35 cellular contexts compared by ENCODE assay signal in the genomic region with DNA sequence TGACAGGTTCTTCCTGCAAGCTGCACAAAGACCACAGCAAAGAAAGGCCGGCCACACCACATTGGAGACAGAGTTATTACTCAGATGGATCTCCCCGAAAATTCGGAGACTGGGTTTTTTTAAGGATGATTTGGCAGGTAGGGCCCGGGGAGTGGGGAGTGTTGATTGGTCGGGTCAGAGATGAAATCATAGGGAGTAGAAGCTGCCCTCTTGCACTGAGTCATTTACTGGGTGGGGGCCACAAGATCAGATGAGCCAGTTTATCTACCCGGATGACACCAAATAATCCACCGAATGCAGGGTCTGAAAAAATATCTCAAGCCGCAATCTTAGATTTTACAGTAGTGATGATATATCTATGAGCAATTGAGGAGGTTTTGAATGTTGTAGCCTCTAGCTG.
"Had no signal": no experiment of that assay in that cellular context is flagged by ENCODE, and none has a peak within 500 bp of the region (broad histone marks: within the 10 kb centered on the region; RNA-seq: fewer than 3 reads in every experiment).

No MANE protein-coding gene starts in this region.

- H3K9me3 Mint-ChIP-seq: activated CD4-positive, alpha-beta T cell treated with anti-CD3 and anti-CD28 coated beads, Interleukin-2, amount 10 ng/mL, durations not matched to agents 24 days and 14 days; activated naive CD4-positive, alpha-beta T cell treated with anti-CD3 and anti-CD28 coated beads, Interleukin-2, amount 10 ng/mL, durations not matched to agents 7 days and 5 days; activated naive CD8-positive, alpha-beta T cell treated with anti-CD3 and anti-CD28 coated beads, Interleukin-2, amount 10 ng/mL, durations not matched to agents 7 days and 5 days; activated T-helper 1 cell treated with anti-CD3 and anti-CD28 coated beads, Interleukin-12 subunit alpha, Interleukin-12 subunit beta, Interleukin-2, Interleukin-4 antibody, amounts not matched to agents 30 ng/mL and 10 ng/mL and 1 ng/mL, durations not matched to agents 14 hours and 24 hours and 36 hours; brain had no signal

- H3K4me3 ChIP-seq: ascending aorta, breast epithelium, coronary artery, dorsolateral prefrontal cortex, esophagus muscularis mucosa, gastrocnemius medialis, heart left ventricle had no signal

- H3K36me3 Mint-ChIP-seq: activated CD4-positive, alpha-beta memory T cell treated with anti-CD3 and anti-CD28 coated beads for 36 hours; activated CD8-positive, alpha-beta memory T cell treated with anti-CD3 and anti-CD28 coated beads, Interleukin-2, amount 10 ng/mL, durations not matched to agents 7 days and 5 days; activated naive CD4-positive, alpha-beta T cell treated with anti-CD3 and anti-CD28 coated beads, Interleukin-2, amount 10 ng/mL, durations not matched to agents 7 days and 5 days; activated naive CD4-positive, alpha-beta T cell treated with anti-CD3 and anti-CD28 coated beads, Interleukin-2, amount 50 U/mL, for 72 hours; activated naive CD8-positive, alpha-beta T cell treated with anti-CD3 and anti-CD28 coated beads, Interleukin-2, amount 10 ng/mL, durations not matched to agents 7 days and 5 days; brain had no signal

- H3K27ac ChIP-seq: ascending aorta, breast epithelium, coronary artery, dorsolateral prefrontal cortex, esophagus muscularis mucosa, foreskin keratinocyte, gastrocnemius medialis, heart left ventricle had no signal

- H3K27me3 Mint-ChIP-seq: activated CD4-positive, alpha-beta memory T cell treated with anti-CD3 and anti-CD28 coated beads for 36 hours; activated CD4-positive, alpha-beta T cell treated with anti-CD3 and anti-CD28 coated beads for 36 hours; activated CD4-positive, alpha-beta T cell treated with anti-CD3 and anti-CD28 coated beads, Interleukin-2, amount 10 ng/mL, durations not matched to agents 24 days and 14 days; activated CD8-positive, alpha-beta memory T cell treated with anti-CD3 and anti-CD28 coated beads, Interleukin-2, amount 10 ng/mL, durations not matched to agents 7 days and 5 days; activated naive CD4-positive, alpha-beta T cell treated with anti-CD3 and anti-CD28 coated beads, Interleukin-2, amount 10 ng/mL, durations not matched to agents 7 days and 5 days; activated naive CD8-positive, alpha-beta T cell treated with anti-CD3 and anti-CD28 coated beads, Interleukin-2, amount 10 ng/mL, durations not matched to agents 7 days and 5 days; brain; central memory CD8-positive, alpha-beta T cell; dendritic cell treated with granulocyte-macrophage colony-stimulating factor and Interleukin-4, amounts not matched to agents 40 ng/mL and 50 ng/mL, for 4 days; effector memory CD8-positive, alpha-beta T cell; T-helper 17 cell had no signal

- H3K4me1 ChIP-seq: ascending aorta, breast epithelium, esophagus muscularis mucosa, foreskin keratinocyte, gastrocnemius medialis, heart left ventricle had no signal

- H3K4me1 Mint-ChIP-seq: activated CD4-positive, alpha-beta T cell treated with anti-CD3 and anti-CD28 coated beads for 36 hours; activated CD4-positive, alpha-beta T cell treated with anti-CD3 and anti-CD28 coated beads, Interleukin-2, amount 10 ng/mL, durations not matched to agents 24 days and 14 days; activated CD8-positive, alpha-beta memory T cell treated with anti-CD3 and anti-CD28 coated beads, Interleukin-2, amount 10 ng/mL, durations not matched to agents 7 days and 5 days; activated naive CD4-positive, alpha-beta T cell treated with anti-CD3 and anti-CD28 coated beads, Interleukin-2, amount 10 ng/mL, durations not matched to agents 7 days and 5 days; activated naive CD8-positive, alpha-beta T cell treated with anti-CD3 and anti-CD28 coated beads, Interleukin-2, amount 10 ng/mL, durations not matched to agents 7 days and 5 days; central memory CD8-positive, alpha-beta T cell; T-helper 17 cell had no signal

- H3K27me3 ChIP-seq: ascending aorta, breast epithelium, esophagus muscularis mucosa, foreskin keratinocyte, gastrocnemius medialis, heart left ventricle had no signal

- ATAC-seq: activated CD4-positive, alpha-beta T cell treated with anti-CD3 and anti-CD28 coated beads for 36 hours; activated CD8-positive, alpha-beta memory T cell treated with anti-CD3 and anti-CD28 coated beads, Interleukin-2, amount 10 ng/mL, durations not matched to agents 7 days and 5 days; activated CD8-positive, alpha-beta T cell treated with anti-CD3 and anti-CD28 coated beads, Interleukin-2, amount 10 ng/mL, durations not matched to agents 7 days and 5 days; activated naive CD4-positive, alpha-beta T cell treated with anti-CD3 and anti-CD28 coated beads, Interleukin-2, amount 50 U/mL, for 72 hours; effector memory CD8-positive, alpha-beta T cell; foreskin keratinocyte; gastrocnemius medialis; heart left ventricle; T-helper 17 cell had no signal

- H3K4me3 Mint-ChIP-seq: activated CD4-positive, alpha-beta memory T cell treated with anti-CD3 and anti-CD28 coated beads for 36 hours; activated CD4-positive, alpha-beta T cell treated with anti-CD3 and anti-CD28 coated beads for 36 hours; activated CD4-positive, alpha-beta T cell treated with anti-CD3 and anti-CD28 coated beads, Interleukin-2, amount 10 ng/mL, durations not matched to agents 24 days and 14 days; activated CD8-positive, alpha-beta memory T cell treated with anti-CD3 and anti-CD28 coated beads, Interleukin-2, amount 10 ng/mL, durations not matched to agents 7 days and 5 days; activated CD8-positive, alpha-beta T cell treated with anti-CD3 and anti-CD28 coated beads, Interleukin-2, amount 10 ng/mL, durations not matched to agents 7 days and 5 days; activated naive CD4-positive, alpha-beta T cell treated with anti-CD3 and anti-CD28 coated beads, Interleukin-2, amount 10 ng/mL, durations not matched to agents 7 days and 5 days; activated naive CD8-positive, alpha-beta T cell treated with anti-CD3 and anti-CD28 coated beads, Interleukin-2, amount 10 ng/mL, durations not matched to agents 7 days and 5 days; activated T-helper 1 cell treated with anti-CD3 and anti-CD28 coated beads, Interleukin-12 subunit alpha, Interleukin-12 subunit beta, Interleukin-2, Interleukin-4 antibody, amounts not matched to agents 30 ng/mL and 10 ng/mL and 1 ng/mL, durations not matched to agents 14 hours and 24 hours and 36 hours; brain; central memory CD8-positive, alpha-beta T cell; dendritic cell treated with granulocyte-macrophage colony-stimulating factor and Interleukin-4, amounts not matched to agents 40 ng/mL and 50 ng/mL, for 4 days; effector memory CD8-positive, alpha-beta T cell; T-helper 17 cell; T-helper 2 cell treated with Interferon-gamma antibody and Interleukin-4, amounts not matched to agents 5 μg/mL and 100 μg/mL, for 36 hours had no signal

- H3K36me3 ChIP-seq: ascending aorta, breast epithelium, esophagus muscularis mucosa, gastrocnemius medialis, heart left ventricle had no signal

- H3K27ac Mint-ChIP-seq: activated CD4-positive, alpha-beta memory T cell treated with anti-CD3 and anti-CD28 coated beads for 36 hours; activated CD4-positive, alpha-beta T cell treated with anti-CD3 and anti-CD28 coated beads for 36 hours; activated CD4-positive, alpha-beta T cell treated with anti-CD3 and anti-CD28 coated beads, Interleukin-2, amount 10 ng/mL, durations not matched to agents 24 days and 14 days; activated CD8-positive, alpha-beta memory T cell treated with anti-CD3 and anti-CD28 coated beads, Interleukin-2, amount 10 ng/mL, durations not matched to agents 7 days and 5 days; activated CD8-positive, alpha-beta T cell treated with anti-CD3 and anti-CD28 coated beads, Interleukin-2, amount 10 ng/mL, durations not matched to agents 7 days and 5 days; activated naive CD4-positive, alpha-beta T cell treated with anti-CD3 and anti-CD28 coated beads, Interleukin-2, amount 10 ng/mL, durations not matched to agents 7 days and 5 days; activated naive CD4-positive, alpha-beta T cell treated with anti-CD3 and anti-CD28 coated beads, Interleukin-2, amount 50 U/mL, for 72 hours; activated naive CD8-positive, alpha-beta T cell treated with anti-CD3 and anti-CD28 coated beads, Interleukin-2, amount 10 ng/mL, durations not matched to agents 7 days and 5 days; activated T-helper 1 cell treated with anti-CD3 and anti-CD28 coated beads, Interleukin-12 subunit alpha, Interleukin-12 subunit beta, Interleukin-2, Interleukin-4 antibody, amounts not matched to agents 30 ng/mL and 10 ng/mL and 1 ng/mL, durations not matched to agents 14 hours and 24 hours and 36 hours; activated T-helper 2 cell treated with anti-CD3 and anti-CD28 coated beads, Interferon-gamma antibody, Interleukin-2, Interleukin-4, amounts not matched to agents 10 μg/mL and 5 μg/mL and 100 μg/mL, durations not matched to agents 14 hours and 24 hours and 36 hours; brain; dendritic cell treated with granulocyte-macrophage colony-stimulating factor and Interleukin-4, amounts not matched to agents 40 ng/mL and 50 ng/mL, for 4 days; effector memory CD8-positive, alpha-beta T cell; T-helper 17 cell; T-helper 2 cell treated with Interferon-gamma antibody and Interleukin-4, amounts not matched to agents 5 μg/mL and 100 μg/mL, for 36 hours had no signal

- H3K9me3 ChIP-seq: ascending aorta, breast epithelium, esophagus muscularis mucosa, gastrocnemius medialis, heart left ventricle had no signal

- DNase-seq: activated CD4-positive, alpha-beta memory T cell treated with anti-CD3 and anti-CD28 coated beads for 36 hours; activated CD4-positive, alpha-beta T cell treated with anti-CD3 and anti-CD28 coated beads for 36 hours; activated CD4-positive, alpha-beta T cell treated with anti-CD3 and anti-CD28 coated beads, Interleukin-2, amount 10 ng/mL, durations not matched to agents 24 days and 14 days; activated CD4-positive, CD25-positive, alpha-beta regulatory T cell; activated CD4-positive, CD25-positive, alpha-beta regulatory T cell treated with anti-CD3 and anti-CD28 coated beads, Interleukin-2, amount 50 U/mL, for 72 hours; activated CD8-positive, alpha-beta memory T cell treated with anti-CD3 and anti-CD28 coated beads, Interleukin-2, amount 10 ng/mL, durations not matched to agents 7 days and 5 days; activated CD8-positive, alpha-beta memory T cell treated with anti-CD3 and anti-CD28 coated beads, Interleukin-2, amount 50 U/mL, for 4 hours; activated CD8-positive, alpha-beta T cell treated with anti-CD3 and anti-CD28 coated beads, Interleukin-2, amount 10 ng/mL, durations not matched to agents 7 days and 5 days; activated effector memory CD4-positive, alpha-beta T cell treated with anti-CD3 and anti-CD28 coated beads, Interleukin-2, amount 50 U/mL, for 16 hours; activated naive CD4-positive, alpha-beta T cell; activated naive CD4-positive, alpha-beta T cell treated with anti-CD3 and anti-CD28 coated beads, Interleukin-2, amount 10 ng/mL, durations not matched to agents 7 days and 5 days; activated naive CD8-positive, alpha-beta T cell treated with anti-CD3 and anti-CD28 coated beads, Interleukin-2, amount 10 ng/mL, durations not matched to agents 7 days and 5 days; activated T-cell treated with anti-CD3 and anti-CD28 coated beads, Interleukin-2, amount 50 U/mL, for 1 hour; activated T-cell treated with anti-CD3 and anti-CD28 coated beads, Interleukin-2, amount 50 U/mL, for 48 hours; dorsolateral prefrontal cortex; effector memory CD8-positive, alpha-beta T cell; erythroblast; foreskin keratinocyte; gastrocnemius medialis; glutamatergic neuron; heart left ventricle; T-helper 1 cell; T-helper 17 cell; T1000 had no signal
